Comparison of ENCODE assay signal across 9 cellular contexts in genomic region chr12:95182868-95183415, GRCh38. TPM values are rescaled to one million over a fixed set of nuclear protein-coding genes. Genes with fewer than 3 reads are reported as not detected.
DNase-seq lines count a peak whose midpoint lies in the region; ATAC-seq, FAIRE-seq and TF ChIP-seq lines count a peak whose summit lies in the region.
"Had no signal": no experiment of that assay in that cellular context is flagged by ENCODE, and none has a peak within 500 bp of the region (broad histone marks: within the 10 kb centered on the region; RNA-seq: fewer than 3 reads in every experiment).

No MANE protein-coding gene starts in this region.

- H4K5ac ChIP-seq in H9 (ENCODE audit: insufficient read length, low read depth, low read length) (no peak overlapping the region), mesendoderm (ENCODE audit: low read length) (no peak overlapping the region)

- no peak overlapping the region for H3K14ac ChIP-seq in H9 (ENCODE audit: insufficient read depth, low read length)

- no peak for TF ChIP-seq CTCF in H9 (conservative IDR thresholded peaks at IDR 0.05)
- TF ChIP-seq CTCF in activated B cell treated with CpG ODN at 0.5 μM for 24 hours (IDR thresholded peaks at IDR 0.05), result no peak
- no peak for TF ChIP-seq CTCF in stomach (IDR thresholded peaks at IDR 0.05)

- H4K20me1 ChIP-seq in H9 (ENCODE audit: control insufficient read depth, insufficient read depth, insufficient read length), result no peaks in the 10 kb centered on the region

- H3K4me1 Mint-ChIP-seq in H9 (peaks cover 16 to 21% of the 10 kb centered on the region in 2 experiments), activated B cell treated with CpG ODN at 0.5 μM for 24 hours (peaks cover 8% of the 10 kb centered on the region), memory B cell (no peaks in the 10 kb centered on the region)

- DNase-seq in GM12891 (ENCODE audit: insufficient read length, low spot score) (peak; percentile 16), H9 (no peak), activated B cell treated with CpG ODN at 0.5 μM for 24 hours (no peak), memory B cell (ENCODE audit: low spot score in 2 of 2) (no peak), stomach (no peak), NCI-H2107 treated with DMSO at 0.1 percent for 48 hours (lab: John Stamatoyannopoulos, UW; ENCODE audit: unreplicated experiment) (no peak), mesendoderm (no peak)
- DNase-seq: NCI-H82 had no signal

- H4K8ac ChIP-seq in H9 (replicated peaks; ENCODE audit: insufficient read length, low read depth, low read length), result no peak overlapping the region
- no peak overlapping the region for H4K8ac ChIP-seq in mesendoderm (ENCODE audit: low read depth, low read length)

- no peak overlapping the region for H2BK20ac ChIP-seq in H9 (ENCODE audit: low read depth, low read length, poor library complexity, severe bottlenecking)

- H3K27me3 ChIP-seq in H9 (ENCODE audit: insufficient read depth, low read length), result no peaks in the 10 kb centered on the region
- no peaks in the 10 kb centered on the region for H3K27me3 ChIP-seq in stomach
- no peaks in the 10 kb centered on the region for H3K27me3 ChIP-seq in mesendoderm (ENCODE audit: insufficient read depth, low read length, poor library complexity)

- H3K36me3 Mint-ChIP-seq in H9 (ENCODE audit: insufficient read depth in 1 of 3, low read depth in 3 of 3), result peaks cover 2 to 21% (median 9%) of the 10 kb centered on the region in 3 experiments; a peak in 5 of 7 replicates
- no peaks in the 10 kb centered on the region for H3K36me3 Mint-ChIP-seq in activated B cell treated with CpG ODN at 0.5 μM for 24 hours (ENCODE audit: low read depth)
- no peaks in the 10 kb centered on the region for H3K36me3 Mint-ChIP-seq in memory B cell

- no peak overlapping the region for H3K9ac ChIP-seq in H9 (ENCODE audit: extremely low read depth, insufficient read length, low read length)
- H3K9ac ChIP-seq in mesendoderm (ENCODE audit: low read length), result no peak overlapping the region

- H3K4me3 Mint-ChIP-seq in H9, result no peak overlapping the region
- H3K4me3 Mint-ChIP-seq in activated B cell treated with CpG ODN at 0.5 μM for 24 hours, result no peak overlapping the region
- H3K4me3 Mint-ChIP-seq in memory B cell, result no peak overlapping the region

- no peak overlapping the region for H3K56ac ChIP-seq in H9 (ENCODE audit: insufficient read length, low read depth, low read length)
- H3K56ac ChIP-seq in mesendoderm (ENCODE audit: low read length), result no peak overlapping the region

- H3K27me3 Mint-ChIP-seq in H9 (ENCODE audit: low read depth) (no peaks in the 10 kb centered on the region), activated B cell treated with CpG ODN at 0.5 μM for 24 hours (no peaks in the 10 kb centered on the region), memory B cell (no peaks in the 10 kb centered on the region)

- no peak overlapping the region for H4K91ac ChIP-seq in H9 (ENCODE audit: insufficient read length, low read depth, low read length)

- H3K4ac ChIP-seq in H9 (ENCODE audit: low read depth, low read length) (no peak overlapping the region), mesendoderm (ENCODE audit: low read depth, low read length) (no peak overlapping the region)

- H2BK12ac ChIP-seq in H9 (ENCODE audit: insufficient read length, low read depth, low read length), result no peak overlapping the region

- H3K4me1 ChIP-seq in H9 (ENCODE audit: insufficient read depth, low read length), result no peaks in the 10 kb centered on the region; the same call in 1 of the 2 replicates
- no peaks in the 10 kb centered on the region for H3K4me1 ChIP-seq in stomach
- no peaks in the 10 kb centered on the region for H3K4me1 ChIP-seq in mesendoderm (ENCODE audit: control insufficient read depth, low read depth, low read length)

- no peak overlapping the region for H3K27ac ChIP-seq in H9 (ENCODE audit: insufficient read length, low read depth, low read length)
- no peak overlapping the region for H3K27ac ChIP-seq in stomach
- H3K27ac ChIP-seq in mesendoderm (ENCODE audit: low read depth, low read length), result no peak overlapping the region

- intact Hi-C loops in activated B cell treated with CpG ODN at 0.5 μM for 24 hours (cut with micrococcal nuclease) (no loop called here), stomach (cut with DNase I; ENCODE audit: low total_unique reads) (no loop called here)

- TF ChIP-seq EP300 in stomach (IDR thresholded peaks at IDR 0.05), result no peak

- H2BK15ac ChIP-seq in H9 (ENCODE audit: low read depth, low read length) (no peak overlapping the region; the same call in 1 of the 2 replicates), mesendoderm (replicated peaks; ENCODE audit: low read depth) (no peak overlapping the region)

- no peak for TF ChIP-seq POLR2A in GM12891 (IDR thresholded peaks at IDR 0.05; ENCODE audit: low read depth, low read length)
- no peak for TF ChIP-seq POLR2A in stomach (IDR thresholded peaks at IDR 0.05)

- POLR2A ChIA-PET in activated B cell treated with CpG ODN at 0.5 μM for 24 hours (lab: Charles Lee), result no interaction called here

- H3K4me3 ChIP-seq in stomach (no peak overlapping the region), mesendoderm (ENCODE audit: low read length) (no peak overlapping the region)

- H3T11ph ChIP-seq in H9 (ENCODE audit: low read length), result no peak overlapping the region

- no peak overlapping the region for H2BK120ac ChIP-seq in H9 (ENCODE audit: low read depth, low read length, poor library complexity, severe bottlenecking)
- H2BK120ac ChIP-seq in mesendoderm (ENCODE audit: low read depth, low read length), result no peak overlapping the region

- H3K36me3 ChIP-seq in stomach, result no peaks in the 10 kb centered on the region
- H3K36me3 ChIP-seq in mesendoderm (ENCODE audit: control insufficient read depth, insufficient read depth, low read length), result no peaks in the 10 kb centered on the region

- no peaks in the 10 kb centered on the region for H3K9me3 Mint-ChIP-seq in H9
- no peaks in the 10 kb centered on the region for H3K9me3 Mint-ChIP-seq in activated B cell treated with CpG ODN at 0.5 μM for 24 hours
- no peaks in the 10 kb centered on the region for H3K9me3 Mint-ChIP-seq in memory B cell

- peak; percentile 31 for ATAC-seq in activated B cell treated with CpG ODN at 0.5 μM for 24 hours (ENCODE audit: low read depth)
- ATAC-seq in memory B cell (ENCODE audit: low read depth), result no peak
- no peak for ATAC-seq in GM21447 (IDR thresholded peaks at IDR 0.05; ENCODE audit: unreplicated experiment)

- H3K27ac Mint-ChIP-seq in H9 (peak overlapping the region; percentile 91 to 96 (median 91)), activated B cell treated with CpG ODN at 0.5 μM for 24 hours (no peak overlapping the region), memory B cell (peak overlapping the region; percentile 31)

- peak; percentile 97 for FAIRE-seq in GM12891 (lab: Jason Lieb, UNC)

- H3K79me2 ChIP-seq in H9 (ENCODE audit: insufficient read depth, low read length) (no peaks in the 10 kb centered on the region), mesendoderm (ENCODE audit: control insufficient read depth, insufficient read depth, low read length) (no peaks in the 10 kb centered on the region)

- no CpG with 5 or more reads among the region's 5 CpGs for WGBS in H9 (ENCODE audit: extremely low coverage, insufficient read length, low lambda C conversion rate)
- 65 to 75% (median 72%) methylated on average over 5 of the region's 5 CpGs for WGBS in stomach, 5 donors
- no CpG with 5 or more reads among the region's 5 CpGs for WGBS in mesendoderm (ENCODE audit: extremely low coverage, insufficient coverage, low lambda C conversion rate)

- H3K9me3 ChIP-seq in H9 (ENCODE audit: control insufficient read depth, low read depth, low read length) (no peaks in the 10 kb centered on the region), stomach (no peaks in the 10 kb centered on the region)

- H2AFZ ChIP-seq in H9 (ENCODE audit: low read length), result no peak overlapping the region

- no peak overlapping the region for H2AK5ac ChIP-seq in H9 (ENCODE audit: insufficient read length, low read length)
- no peak overlapping the region for H2AK5ac ChIP-seq in mesendoderm (ENCODE audit: low read length)

- H3K23ac ChIP-seq in H9 (ENCODE audit: insufficient read length, low read depth, low read length) (no peak overlapping the region), mesendoderm (ENCODE audit: low read length) (no peak overlapping the region)

- H3K18ac ChIP-seq in H9 (ENCODE audit: insufficient read length, low read depth, low read length), result no peak overlapping the region
- no peak overlapping the region for H3K18ac ChIP-seq in mesendoderm (ENCODE audit: low read length)

- H3K79me1 ChIP-seq in H9 (ENCODE audit: insufficient read depth, low read depth, low read length, poor library complexity, severe bottlenecking) (no peaks in the 10 kb centered on the region), mesendoderm (ENCODE audit: low read length) (peaks cover 7% of the 10 kb centered on the region)

- peak overlapping the region; percentile 41 for H2BK5ac ChIP-seq in H9 (ENCODE audit: insufficient read length, low read length)
- no peak overlapping the region for H2BK5ac ChIP-seq in mesendoderm (ENCODE audit: low read length)

- H3K4me2 ChIP-seq in H9 (ENCODE audit: insufficient read depth, insufficient read length, low read length) (no peak overlapping the region), mesendoderm (ENCODE audit: low read length) (no peak overlapping the region)

- CTCF ChIA-PET in activated B cell treated with CpG ODN at 0.5 μM for 24 hours (lab: Charles Lee), result no interaction called here

- no peaks in the 10 kb centered on the region for H3K23me2 ChIP-seq in H9 (ENCODE audit: insufficient read length, low read depth, low read length, poor library complexity, severe bottlenecking)

TF ChIP-seq in GM12891, 5 proteins besides CTCF, POLR2A, EP300 and RAD21:
- no peak for TF ChIP-seq TAF1 (IDR thresholded peaks at IDR 0.05; ENCODE audit: low read depth, low read length)
- TF ChIP-seq POLR2AphosphoS5 (IDR thresholded peaks at IDR 0.05; ENCODE audit: low read depth, low read length), result no peak
- TF ChIP-seq SPI1 (IDR thresholded peaks at IDR 0.05; ENCODE audit: low read depth, low read length), result no peak
- TF ChIP-seq POU2F2 (IDR thresholded peaks at IDR 0.05; ENCODE audit: low read depth, low read length), result no peak; the same call in 1 of the 2 replicates
- no peak for TF ChIP-seq PAX5 (IDR thresholded peaks at IDR 0.05; ENCODE audit: insufficient read depth, low read length, severe bottlenecking)

RNA-seq across cellular contexts. Expression of gene FGD6, which starts 34.3 kb away (rescaled TPM):
- polyA plus RNA-seq in GM12891 (2012; ENCODE audit: low read depth, missing spikeins), result 2.9 TPM
- total RNA-seq in H9 (2021) (35.7 and 39.5 TPM in 2 replicates), activated B cell treated with CpG ODN at 0.5 μM for 24 hours (3.7 and 5.4 TPM in 2 replicates), stomach (10 to 100 TPM in 3 of 5 donors, 1 to 10 TPM in 2; 4.5 to 16.3 (median 11.6) TPM)
- 1 to 10 TPM in 2 of 3 donors, under 1 TPM in 1; 0.92 to 1.5 (median 1.5) TPM for polyA plus RNA-seq in stomach
- 8.6 TPM for polyA plus RNA-seq in mesendoderm (2013, experiment 1 of 2)
- 8.7 TPM for polyA plus RNA-seq in mesendoderm (2013, experiment 2 of 2)

RNA-seq across cellular contexts. Expression of gene VEZT, which starts 34.7 kb away (rescaled TPM):
- polyA plus RNA-seq in GM12891 (2012; ENCODE audit: low read depth, missing spikeins), result 37.4 TPM
- total RNA-seq in H9 (2021) (67.1 and 69.8 TPM in 2 replicates), activated B cell treated with CpG ODN at 0.5 μM for 24 hours (47.2 and 58.7 TPM in 2 replicates), stomach (100 to 1,000 TPM in 2 of 5 donors, 10 to 100 TPM in 3; 40.8 to 165 (median 59.4) TPM)
- polyA plus RNA-seq in stomach, result 10 to 100 TPM; 11.0 to 22.6 (median 14.7) TPM
- polyA plus RNA-seq in mesendoderm (2013, experiment 1 of 2), result 45.3 TPM
- polyA plus RNA-seq in mesendoderm (2013, experiment 2 of 2), result 45.4 TPM
